ENCODE assay signal across 17 cellular contexts in genomic region chr22:21960200-21961126, GRCh38. TPM values are rescaled to one million over a fixed set of nuclear protein-coding genes. Genes with fewer than 3 reads are reported as not detected.
DNase-seq lines count a peak whose midpoint lies in the region; ATAC-seq and TF ChIP-seq lines count a peak whose summit lies in the region.
"Had no signal": no experiment of that assay in that cellular context is flagged by ENCODE, and none has a peak within 500 bp of the region (broad histone marks: within the 10 kb centered on the region; RNA-seq: fewer than 3 reads in every experiment).

No MANE protein-coding gene starts in this region.

- H3K4me3 ChIP-seq in right cardiac atrium (ENCODE audit: low read length) (no peak overlapping the region), left ventricle myocardium inferior (no peak overlapping the region)
- H3K4me3 ChIP-seq: Peyer's patch had no signal

- CTCF ChIA-PET in T-cell (lab: Charles Lee), result no interaction called here

- TF ChIP-seq CTCF in left ventricle myocardium inferior (IDR thresholded peaks at IDR 0.05; ENCODE audit: borderline replicate concordance) (no peak), endothelial cell (IDR thresholded peaks at IDR 0.05; ENCODE audit: unreplicated experiment) (no peak)

- H3K36me3 ChIP-seq in left ventricle myocardium inferior, result peaks cover 64% of the 10 kb centered on the region

- DNase-seq in right cardiac atrium (peak in 2 of 3 donors; percentile 31 to 53), left ventricle myocardium inferior (no peak), T-helper 17 cell (no peak), endothelial cell (ENCODE audit: low spot score) (no peak), T-cell (no peak), ecto neural progenitor cell (ENCODE audit: low spot score) (no peak)
- DNase-seq in stimulated activated naive B cell treated with anti-CD40 and anti-IgM and Interleukin-4, amounts not matched to agents 10 μg/mL and 1 μg/mL and 100 μg/mL, for 72 hours, result no peak
- DNase-seq in stimulated activated CD4-positive, alpha-beta T cell treated with anti-CD3 and anti-CD28 coated beads, Interleukin-2, amount 100 ng/mL, for 48 hours, result no peak
- DNase-seq: H9, Kasumi-1, NCI-H1694 treated with DMSO at 0.1 percent for 48 hours, NCI-H2081 treated with DMSO at 0.1 percent for 48 hours, NCI-H2171 treated with DMSO at 0.1 percent for 48 hours, NCI-H524 treated with DMSO at 0.1 percent for 48 hours, NCI-H82, Peyer's patch had no signal

- H3K4me1 Mint-ChIP-seq in T-helper 17 cell, result no peaks in the 10 kb centered on the region
- no peaks in the 10 kb centered on the region for H3K4me1 Mint-ChIP-seq in endothelial cell (ENCODE audit: unreplicated experiment)
- peaks cover 0 to 5% of the 10 kb centered on the region in 2 donors for H3K4me1 Mint-ChIP-seq in stimulated activated naive B cell treated with anti-CD40 and anti-IgM and Interleukin-4, amounts not matched to agents 10 μg/mL and 1 μg/mL and 100 μg/mL, for 72 hours
- no peaks in the 10 kb centered on the region for H3K4me1 Mint-ChIP-seq in T-cell
- H3K4me1 Mint-ChIP-seq: B cell, H9 had no signal

- H3K36me3 Mint-ChIP-seq in T-helper 17 cell (ENCODE audit: low read depth) (no peaks in the 10 kb centered on the region), endothelial cell (ENCODE audit: low read depth, unreplicated experiment) (peaks cover 22% of the 10 kb centered on the region), T-cell (peaks cover 22% of the 10 kb centered on the region)
- H3K36me3 Mint-ChIP-seq in stimulated activated naive B cell treated with anti-CD40 and anti-IgM and Interleukin-4, amounts not matched to agents 10 μg/mL and 1 μg/mL and 100 μg/mL, for 72 hours, result peaks cover 33 to 47% of the 10 kb centered on the region in 2 donors

- no peak overlapping the region for H3K27ac ChIP-seq in right cardiac atrium (ENCODE audit: low read length)
- no peak overlapping the region for H3K27ac ChIP-seq in left ventricle myocardium inferior (replicated peaks)
- H3K27ac ChIP-seq: Peyer's patch had no signal

- H3K27me3 ChIP-seq in right cardiac atrium (ENCODE audit: control insufficient read depth, insufficient read depth) (no peaks in the 10 kb centered on the region), left ventricle myocardium inferior (ENCODE audit: low read depth) (no peaks in the 10 kb centered on the region)
- H3K27me3 ChIP-seq: Peyer's patch had no signal

- H3K9me3 Mint-ChIP-seq in endothelial cell (ENCODE audit: unreplicated experiment), result no peaks in the 10 kb centered on the region
- no peaks in the 10 kb centered on the region for H3K9me3 Mint-ChIP-seq in stimulated activated naive B cell treated with anti-CD40 and anti-IgM and Interleukin-4, amounts not matched to agents 10 μg/mL and 1 μg/mL and 100 μg/mL, for 72 hours
- no peaks in the 10 kb centered on the region for H3K9me3 Mint-ChIP-seq in T-cell
- H3K9me3 Mint-ChIP-seq: H9 had no signal

- H3K4me1 ChIP-seq in right cardiac atrium (ENCODE audit: control insufficient read depth, insufficient read depth, low read length), result no peaks in the 10 kb centered on the region
- H3K4me1 ChIP-seq in left ventricle myocardium inferior, result no peaks in the 10 kb centered on the region
- H3K4me1 ChIP-seq: Peyer's patch had no signal

- H3K4me3 Mint-ChIP-seq in T-helper 17 cell (no peak overlapping the region), endothelial cell (ENCODE audit: unreplicated experiment) (no peak overlapping the region), T-cell (no peak overlapping the region)
- no peak overlapping the region for H3K4me3 Mint-ChIP-seq in stimulated activated naive B cell treated with anti-CD40 and anti-IgM and Interleukin-4, amounts not matched to agents 10 μg/mL and 1 μg/mL and 100 μg/mL, for 72 hours
- H3K4me3 Mint-ChIP-seq: B cell, H9 had no signal

- 87% methylated on average over 24 of the region's 24 CpGs for WGBS in right cardiac atrium

- intact Hi-C loops in right cardiac atrium (cut with DNase I) (no loop called here), left ventricle myocardium inferior (cut with micrococcal nuclease) (no loop called here)

- no peaks in the 10 kb centered on the region for H3K27me3 Mint-ChIP-seq in T-helper 17 cell
- H3K27me3 Mint-ChIP-seq in endothelial cell (ENCODE audit: unreplicated experiment), result peaks cover 14% of the 10 kb centered on the region
- H3K27me3 Mint-ChIP-seq in stimulated activated naive B cell treated with anti-CD40 and anti-IgM and Interleukin-4, amounts not matched to agents 10 μg/mL and 1 μg/mL and 100 μg/mL, for 72 hours, result no peaks in the 10 kb centered on the region
- H3K27me3 Mint-ChIP-seq in T-cell, result no peaks in the 10 kb centered on the region
- H3K27me3 Mint-ChIP-seq: B cell had no signal

- H3K9me3 ChIP-seq in right cardiac atrium (ENCODE audit: control insufficient read depth, low read length) (no peaks in the 10 kb centered on the region), left ventricle myocardium inferior (replicated peaks) (no peaks in the 10 kb centered on the region), T-helper 17 cell (ENCODE audit: control insufficient read depth, low read length, poor library complexity, severe bottlenecking) (no peaks in the 10 kb centered on the region)
- H3K9me3 ChIP-seq: Peyer's patch had no signal

- ATAC-seq in right cardiac atrium, result no peak
- no peak for ATAC-seq in T-helper 17 cell
- peak in 1 of 2 donors; percentile 35 for ATAC-seq in stimulated activated naive B cell treated with anti-CD40 and anti-IgM and Interleukin-4, amounts not matched to agents 10 μg/mL and 1 μg/mL and 100 μg/mL, for 72 hours (replicated peaks)
- ATAC-seq in T-cell (replicated peaks in 1 of 4), result no peak

- POLR2A ChIA-PET in T-cell (lab: Charles Lee), result no interaction called here

- peak overlapping the region; percentile 19 for H3K27ac Mint-ChIP-seq in T-helper 17 cell
- peak overlapping the region; percentile 9 for H3K27ac Mint-ChIP-seq in endothelial cell (ENCODE audit: unreplicated experiment)
- H3K27ac Mint-ChIP-seq in stimulated activated naive B cell treated with anti-CD40 and anti-IgM and Interleukin-4, amounts not matched to agents 10 μg/mL and 1 μg/mL and 100 μg/mL, for 72 hours, result peak overlapping the region; percentile 69
- no peak overlapping the region for H3K27ac Mint-ChIP-seq in T-cell
- H3K27ac Mint-ChIP-seq: B cell had no signal

RNA-seq across cellular contexts. Expression of gene PPM1F, which starts 7.8 kb away (rescaled TPM):
- total RNA-seq in right cardiac atrium, result 10 to 100 TPM; 19.7 to 25.5 (median 22.0) TPM
- polyA plus RNA-seq in right cardiac atrium, result 17.5 TPM
- total RNA-seq in left ventricle myocardium inferior, result 17.5 TPM
- 10 to 100 TPM; 15.8 to 16.2 TPM for total RNA-seq in T-helper 17 cell
- total RNA-seq in endothelial cell (ENCODE audit: unreplicated experiment), result 244 TPM
- 10 to 100 TPM; 18.7 to 29.9 (median 24.4) TPM for total RNA-seq in T-cell

RNA-seq across cellular contexts. Expression of gene TOP3B, which starts 22.1 kb away (rescaled TPM):
- total RNA-seq in right cardiac atrium (10 to 100 TPM; 12.7 to 17.8 (median 13.8) TPM), left ventricle myocardium inferior (11.2 TPM), T-helper 17 cell (10 to 100 TPM; 49.5 to 55.5 TPM), endothelial cell (ENCODE audit: unreplicated experiment) (55.6 TPM), T-cell (10 to 100 TPM; 58.9 to 90.6 (median 65.9) TPM)
- polyA plus RNA-seq in right cardiac atrium, result 11.1 TPM

Comparison
In these comparisons a context has a peak if more than half of its experiments do, and no peak if none do; other contexts are left out.
1. DNase-seq: peak in right cardiac atrium (2 of 3); none in left ventricle myocardium inferior (single experiment), T-helper 17 cell (0 of 3), endothelial cell (single experiment), stimulated activated naive B cell treated with anti-CD40 and anti-IgM and Interleukin-4, amounts not matched to agents 10 μg/mL and 1 μg/mL and 100 μg/mL, for 72 hours (single experiment), T-cell (0 of 34), stimulated activated CD4-positive, alpha-beta T cell treated with anti-CD3 and anti-CD28 coated beads, Interleukin-2, amount 100 ng/mL, for 48 hours (0 of 2) and ecto neural progenitor cell (single experiment).
2. H3K27ac Mint-ChIP-seq: peak in T-helper 17 cell (single experiment), endothelial cell (single experiment) and stimulated activated naive B cell treated with anti-CD40 and anti-IgM and Interleukin-4, amounts not matched to agents 10 μg/mL and 1 μg/mL and 100 μg/mL, for 72 hours (single experiment); none in T-cell (0 of 2).